8 cellular contexts compared by ENCODE assay signal in genomic region chr19:39397360-39398296, GRCh38. TPM values are rescaled to one million over a fixed set of nuclear protein-coding genes. Genes with fewer than 3 reads are reported as not detected.
DNase-seq lines count a peak whose midpoint lies in the region; ATAC-seq and TF ChIP-seq lines count a peak whose summit lies in the region.

No MANE protein-coding gene starts in this region.

- intact Hi-C loops in PC-9 (cut with micrococcal nuclease; ENCODE audit: unreplicated experiment), result loop anchor here (1.0 to 2.0 kb wide), 2 partner anchors 15 to 135 kb away; partner anchors contain the start of genes EID2B and PLEKHG2

- H3F3A ChIP-seq in PC-9 (ENCODE audit: insufficient read depth, low read depth), result peaks cover 50% of the 10 kb centered on the region

- peak overlapping the region; percentile 17; the same call in 1 of the 2 replicates for H3K4me3 ChIP-seq in PC-9
- no peak overlapping the region for H3K4me3 ChIP-seq in epithelial cell of proximal tubule (ENCODE audit: low read depth, low read length)
- H3K4me3 ChIP-seq in muscle layer of duodenum (ENCODE audit: low read depth in 1 of 2, low read length in 2 of 2), result peak overlapping the region; percentile 30 to 44

- H3K27ac ChIP-seq in PC-9 (peak overlapping the region; percentile 95), muscle layer of duodenum (ENCODE audit: low read length) (peak overlapping the region; percentile 95)

- H2AFZ ChIP-seq in PC-9, result no peak overlapping the region

- POLR2A ChIA-PET in PC-9 (lab: Charles Lee; ENCODE audit: unreplicated experiment), result interaction anchor here (0.6 to 1.3 kb wide), 4 partner anchors 9 to 38 kb away, joined by 4 to 10 read pairs (median 7); partner anchors contain the start of genes RPS16 and ZFP36

- peak; percentile 38 for ATAC-seq in GM18517 (IDR thresholded peaks at IDR 0.05; ENCODE audit: unreplicated experiment)

- no TSS peak for BruUV-seq in PC-9 (replicated peaks; lab: Mats Ljungman, UMichigan)

- TF ChIP-seq CTCF in PC-9 (conservative IDR thresholded peaks at IDR 0.05), result peak; percentile 93
- peak; percentile 96 for TF ChIP-seq CTCF in epithelial cell of proximal tubule (conservative IDR thresholded peaks at IDR 0.05; ENCODE audit: low read depth, low read length)

- H4K20me1 ChIP-seq in PC-9 (ENCODE audit: insufficient read depth), result no peaks in the 10 kb centered on the region

- DNase-seq in 8988T, result peak; percentile 100
- DNase-seq in HuH-7.5 (ENCODE audit: low spot score), result peak; percentile 97
- peak; percentile 60 to 85 for DNase-seq in PC-9
- peak; percentile 93 for DNase-seq in activated T-cell treated with anti-CD3 and anti-CD28 coated beads for 48 hours (ENCODE audit: low read depth)
- DNase-seq in epithelial cell of proximal tubule (ENCODE audit: low read depth), result no peak
- DNase-seq in stimulated activated CD8-positive, alpha-beta memory T cell treated with anti-CD3 and anti-CD28 coated beads, Interleukin-7, amount 100 ng/mL, for 48 hours (ENCODE audit: extremely low read depth in 1 of 2, low read depth in 1 of 2), result peak; percentile 84 to 89

- no peaks in the 10 kb centered on the region for H3K36me3 ChIP-seq in PC-9 (ENCODE audit: low read depth)
- peaks cover 12 to 17% of the 10 kb centered on the region in 2 donors for H3K36me3 ChIP-seq in muscle layer of duodenum (ENCODE audit: control insufficient read depth in 1 of 2, insufficient read depth in 2 of 2, low read length in 2 of 2)

- H3K4me2 ChIP-seq in PC-9, result peak overlapping the region; percentile 68

- CTCF ChIA-PET in PC-9 (lab: Charles Lee), result interaction anchor here (0.6 to 1.6 kb wide), 4 partner anchors 10 to 338 kb away, joined by 3 to 8 read pairs (median 5); no protein-coding TSS in a partner anchor

- H3K9me2 ChIP-seq in PC-9 (ENCODE audit: insufficient read depth), result no peaks in the 10 kb centered on the region

- H3K9me3 ChIP-seq in PC-9 (ENCODE audit: insufficient read depth, low read depth) (no peaks in the 10 kb centered on the region), muscle layer of duodenum (ENCODE audit: control insufficient read depth in 1 of 2, low read length in 2 of 2) (no peaks in the 10 kb centered on the region)

- no peaks in the 10 kb centered on the region for H3K27me3 ChIP-seq in PC-9 (ENCODE audit: insufficient read depth, low read depth)
- H3K27me3 ChIP-seq in muscle layer of duodenum (ENCODE audit: low read depth, low read length), result no peaks in the 10 kb centered on the region

- peaks cover 2% of the 10 kb centered on the region for H3K79me2 ChIP-seq in PC-9 (ENCODE audit: low read depth)

- H3K4me1 ChIP-seq in PC-9 (replicated peaks; ENCODE audit: insufficient read depth), result peaks cover 24% of the 10 kb centered on the region
- peaks cover 15 to 18% of the 10 kb centered on the region in 2 donors for H3K4me1 ChIP-seq in muscle layer of duodenum (ENCODE audit: control insufficient read depth in 1 of 2, insufficient read depth in 2 of 2, low read length in 2 of 2)

RNA-seq across cellular contexts. Expression of gene MED29, which starts 6.5 kb away (rescaled TPM):
- total RNA-seq in PC-9 (2021) (18.6 and 30.9 TPM in 2 replicates), epithelial cell of proximal tubule (20.9 and 34.9 TPM in 2 replicates)

RNA-seq across cellular contexts. Expression of gene PAF1, which starts 6.7 kb away (rescaled TPM):
- 54.3 and 61.1 TPM in 2 replicates for total RNA-seq in PC-9 (2021)
- 63.4 and 72.6 TPM in 2 replicates for total RNA-seq in epithelial cell of proximal tubule

RNA-seq across cellular contexts. Expression of gene ZFP36, which starts 9.0 kb away (rescaled TPM):
- 31.0 and 36.3 TPM in 2 replicates for total RNA-seq in PC-9 (2021)
- 9.7 and 10.0 TPM in 2 replicates for total RNA-seq in epithelial cell of proximal tubule

RNA-seq across cellular contexts. Expression of gene PLEKHG2, which starts 14.8 kb away (rescaled TPM):
- 26.1 and 32.1 TPM in 2 replicates for total RNA-seq in PC-9 (2021)
- total RNA-seq in epithelial cell of proximal tubule, result 17.7 and 22.3 TPM in 2 replicates

RNA-seq across cellular contexts. Expression of gene RPS16, which starts 38.1 kb away (rescaled TPM):
- total RNA-seq in PC-9 (2021), result 2,510 and 2,860 TPM in 2 replicates
- total RNA-seq in epithelial cell of proximal tubule, result 2,362 and 2,974 TPM in 2 replicates
